In the genomic region with DNA sequence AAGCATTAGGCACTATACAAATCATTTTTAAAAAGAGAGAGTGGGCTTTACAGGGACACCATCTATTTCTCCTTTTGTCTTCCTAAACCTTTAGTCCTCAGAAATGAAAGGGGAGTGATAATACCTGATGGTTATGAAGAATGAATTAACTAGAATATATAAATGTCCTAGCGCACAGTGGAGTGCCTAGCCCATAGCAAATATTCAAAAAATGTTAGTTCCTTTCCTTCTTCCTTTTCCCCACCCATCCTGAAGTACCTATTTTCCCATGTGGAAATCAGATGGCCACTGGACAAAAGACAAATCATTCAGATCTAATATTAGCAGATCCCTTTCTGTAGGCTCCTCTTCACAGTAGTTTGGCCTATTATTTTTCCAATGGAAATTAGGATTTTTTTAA, we compare ENCODE assay signal across 28 cellular contexts.
"Had no signal": no experiment of that assay in that cellular context is flagged by ENCODE, and none has a peak within 500 bp of the region (broad histone marks: within the 10 kb centered on the region; RNA-seq: fewer than 3 reads in every experiment).

No MANE protein-coding gene starts in this region.

- H3K36me3 ChIP-seq: esophagus muscularis mucosa, gastroesophageal sphincter, heart right ventricle, ovary, sigmoid colon, thoracic aorta, tibial nerve, upper lobe of left lung, uterus had no signal

- H3K4me3 Mint-ChIP-seq: naive thymus-derived CD8-positive, alpha-beta T cell; nephron progenitor cell; stimulated activated effector memory CD8-positive, alpha-beta T cell treated with anti-CD3 and anti-CD28 coated beads, Interleukin-12 subunit alpha, Interleukin-12 subunit beta, amount 100 ng/mL, for 72 hours had no signal

- H3K9me3 ChIP-seq: esophagus muscularis mucosa, gastroesophageal sphincter, ovary, psoas muscle, sigmoid colon, thoracic aorta, tibial nerve, upper lobe of left lung, uterus had no signal

- H3K27ac ChIP-seq: dorsolateral prefrontal cortex, esophagus muscularis mucosa, foreskin keratinocyte, gastroesophageal sphincter, heart right ventricle, ovary, psoas muscle, sigmoid colon, thoracic aorta, tibial nerve, upper lobe of left lung, uterus had no signal

- H3K36me3 Mint-ChIP-seq: naive thymus-derived CD8-positive, alpha-beta T cell; stimulated activated effector memory CD8-positive, alpha-beta T cell treated with anti-CD3 and anti-CD28 coated beads, Interleukin-12 subunit alpha, Interleukin-12 subunit beta, amount 100 ng/mL, for 72 hours had no signal

- H3K27ac Mint-ChIP-seq: naive thymus-derived CD8-positive, alpha-beta T cell; nephron progenitor cell; stimulated activated effector memory CD8-positive, alpha-beta T cell treated with anti-CD3 and anti-CD28 coated beads, Interleukin-12 subunit alpha, Interleukin-12 subunit beta, amount 100 ng/mL, for 72 hours had no signal

- H3K4me1 ChIP-seq: esophagus muscularis mucosa, gastroesophageal sphincter, heart right ventricle, psoas muscle, tibial nerve, upper lobe of left lung, uterus had no signal

- H3K27me3 ChIP-seq: dorsolateral prefrontal cortex, esophagus muscularis mucosa, foreskin keratinocyte, gastroesophageal sphincter, heart right ventricle, ovary, sigmoid colon, tibial nerve, upper lobe of left lung, uterus had no signal

- ATAC-seq: foreskin keratinocyte; gastroesophageal sphincter; heart right ventricle; left colon; naive thymus-derived CD8-positive, alpha-beta T cell; psoas muscle; right cardiac atrium; stimulated activated effector memory CD8-positive, alpha-beta T cell treated with anti-CD3 and anti-CD28 coated beads, Interleukin-12 subunit alpha, Interleukin-12 subunit beta, amount 100 ng/mL, for 72 hours; stimulated activated naive CD8-positive, alpha-beta T cell treated with anti-CD3 and anti-CD28 coated beads, Interleukin-15, Interleukin-2, amounts not matched to agents 100 U/mL and 50 U/mL, for 24 hours had no signal

- H3K9me3 Mint-ChIP-seq: nephron progenitor cell had no signal

- DNase-seq: cerebellar nuclear complex; dorsolateral prefrontal cortex; effector CD4-positive, alpha-beta T cell; heart right ventricle; hippocampal formation; left colon; mesendoderm; midbrain; naive thymus-derived CD8-positive, alpha-beta T cell; nephron progenitor cell; nucleus accumbens; ovary; posterior cingulate gyrus; psoas muscle; right cardiac atrium; sigmoid colon; stimulated activated CD4-positive, alpha-beta T cell treated with anti-CD3 and anti-CD28 coated beads, Interleukin-2, amount 100 ng/mL, for 24 hours; stimulated activated CD4-positive, alpha-beta T cell treated with anti-CD3 and anti-CD28 coated beads, Interleukin-4, amount 100 ng/mL, for 24 hours; stimulated activated naive CD8-positive, alpha-beta T cell treated with anti-CD3 and anti-CD28 coated beads, Interleukin-15, Interleukin-2, amounts not matched to agents 100 U/mL and 50 U/mL, for 24 hours; substantia nigra; upper lobe of left lung; uterus had no signal

- H3K4me1 Mint-ChIP-seq: stimulated activated effector memory CD8-positive, alpha-beta T cell treated with anti-CD3 and anti-CD28 coated beads, Interleukin-12 subunit alpha, Interleukin-12 subunit beta, amount 100 ng/mL, for 72 hours had no signal

- H3K4me3 ChIP-seq: dorsolateral prefrontal cortex, esophagus muscularis mucosa, gastroesophageal sphincter, heart right ventricle, ovary, psoas muscle, sigmoid colon, thoracic aorta, tibial nerve, upper lobe of left lung, uterus had no signal
